19 cellular contexts compared by ENCODE assay signal in genomic region chr9:108547736-108548135, GRCh38.
"Had no signal": no experiment of that assay in that cellular context is flagged by ENCODE, and none has a peak within 500 bp of the region (broad histone marks: within the 10 kb centered on the region; RNA-seq: fewer than 3 reads in every experiment).

No MANE protein-coding gene starts in this region.

- H3K36me3 Mint-ChIP-seq: naive thymus-derived CD8-positive, alpha-beta T cell; stimulated activated effector memory CD8-positive, alpha-beta T cell treated with anti-CD3 and anti-CD28 coated beads, Interleukin-12 subunit alpha, Interleukin-12 subunit beta, amount 100 ng/mL, for 72 hours had no signal

- H3K27ac Mint-ChIP-seq: stimulated activated effector memory CD8-positive, alpha-beta T cell treated with anti-CD3 and anti-CD28 coated beads, Interleukin-12 subunit alpha, Interleukin-12 subunit beta, amount 100 ng/mL, for 72 hours had no signal

- ATAC-seq: esophagus mucosa; gastroesophageal sphincter; mucosa of descending colon; naive thymus-derived CD8-positive, alpha-beta T cell; psoas muscle; right lobe of liver; stimulated activated effector memory CD8-positive, alpha-beta T cell treated with anti-CD3 and anti-CD28 coated beads, Interleukin-12 subunit alpha, Interleukin-12 subunit beta, amount 100 ng/mL, for 72 hours; stimulated activated naive CD8-positive, alpha-beta T cell treated with anti-CD3 and anti-CD28 coated beads, Interleukin-15, Interleukin-2, amounts not matched to agents 100 U/mL and 50 U/mL, for 24 hours had no signal

- H3K4me3 Mint-ChIP-seq: naive thymus-derived CD8-positive, alpha-beta T cell; stimulated activated effector memory CD8-positive, alpha-beta T cell treated with anti-CD3 and anti-CD28 coated beads, Interleukin-12 subunit alpha, Interleukin-12 subunit beta, amount 100 ng/mL, for 72 hours had no signal

- H3K27ac ChIP-seq: dorsolateral prefrontal cortex, gastroesophageal sphincter, neutrophil, psoas muscle, right lobe of liver, tibial artery, upper lobe of left lung, uterus had no signal

- H3K9me3 Mint-ChIP-seq: stimulated activated effector memory CD8-positive, alpha-beta T cell treated with anti-CD3 and anti-CD28 coated beads, Interleukin-12 subunit alpha, Interleukin-12 subunit beta, amount 100 ng/mL, for 72 hours had no signal

- H3K27me3 Mint-ChIP-seq: naive thymus-derived CD8-positive, alpha-beta T cell had no signal

- H3K9me3 ChIP-seq: gastroesophageal sphincter, mucosa of descending colon, neutrophil, psoas muscle, right lobe of liver, tibial artery, upper lobe of left lung, uterus had no signal

- H3K4me3 ChIP-seq: dorsolateral prefrontal cortex, gastroesophageal sphincter, mucosa of descending colon, psoas muscle, right lobe of liver, tibial artery, upper lobe of left lung, uterus had no signal

- H3K4me1 Mint-ChIP-seq: naive thymus-derived CD8-positive, alpha-beta T cell; stimulated activated effector memory CD8-positive, alpha-beta T cell treated with anti-CD3 and anti-CD28 coated beads, Interleukin-12 subunit alpha, Interleukin-12 subunit beta, amount 100 ng/mL, for 72 hours had no signal

- DNase-seq: cortex of kidney; dorsolateral prefrontal cortex; effector CD8-positive, alpha-beta T cell; glutamatergic neuron; mucosa of descending colon; naive thymus-derived CD8-positive, alpha-beta T cell; psoas muscle; retina; right lobe of liver; stimulated activated CD4-positive, alpha-beta T cell treated with anti-CD3 and anti-CD28 coated beads, Interleukin-4, amount 100 ng/mL, for 1 hour; stimulated activated CD8-positive, alpha-beta memory T cell treated with anti-CD3 and anti-CD28 coated beads, Interleukin-4, amount 100 ng/mL, for 48 hours; stimulated activated naive CD8-positive, alpha-beta T cell treated with anti-CD3 and anti-CD28 coated beads, Interleukin-15, Interleukin-2, amounts not matched to agents 100 U/mL and 50 U/mL, for 24 hours; tibial artery; upper lobe of left lung; uterus had no signal

- H3K27me3 ChIP-seq: dorsolateral prefrontal cortex, gastroesophageal sphincter, neutrophil, right lobe of liver, tibial artery, upper lobe of left lung, uterus had no signal

- H3K4me1 ChIP-seq: gastroesophageal sphincter, right lobe of liver, uterus had no signal

- H3K36me3 ChIP-seq: gastroesophageal sphincter, neutrophil, right lobe of liver, tibial artery, upper lobe of left lung, uterus had no signal
